Comparison of ENCODE assay signal across 22 cellular contexts in genomic region chr7:139192014-139192706, GRCh38. TPM values are rescaled to one million over a fixed set of nuclear protein-coding genes. Genes with fewer than 3 reads are reported as not detected.
DNase-seq lines count a peak whose midpoint lies in the region; ATAC-seq, FAIRE-seq and TF ChIP-seq lines count a peak whose summit lies in the region.
"Had no signal": no experiment of that assay in that cellular context is flagged by ENCODE, and none has a peak within 500 bp of the region (broad histone marks: within the 10 kb centered on the region; RNA-seq: fewer than 3 reads in every experiment).

No MANE protein-coding gene starts in this region.

- H3K27me3 ChIP-seq in H1 (replicated peaks in 1 of 4; ENCODE audit: control insufficient read depth in 3 of 4, extremely low read depth in 1 of 4, insufficient read depth in 3 of 4, low read length in 3 of 4) (no peaks in the 10 kb centered on the region), left lung (no peaks in the 10 kb centered on the region), right cardiac atrium (ENCODE audit: control insufficient read depth, insufficient read depth) (no peaks in the 10 kb centered on the region)
- H3K27me3 ChIP-seq: BLaER1, MG63 had no signal

- no peak overlapping the region for H2BK12ac ChIP-seq in H1 (ENCODE audit: low read depth, low read length)

- no peak overlapping the region for H3K56ac ChIP-seq in H1 (replicated peaks; ENCODE audit: insufficient read length, low read depth, low read length)

- no peaks in the 10 kb centered on the region for H3K23me2 ChIP-seq in H1 (ENCODE audit: low read depth, low read length)

- no peak overlapping the region for H3K14ac ChIP-seq in H1 (ENCODE audit: insufficient read length)

- TF ChIP-seq CTCF in H1 (IDR thresholded peaks at IDR 0.05; ENCODE audit: control extremely low read depth in 1 of 3, insufficient read depth in 1 of 3, low read depth in 1 of 3, low read length in 3 of 3) (no peak), left lung (IDR thresholded peaks at IDR 0.05) (no peak)

- no peak overlapping the region for H3K4me3 ChIP-seq in H1 (ENCODE audit: extremely low read depth in 1 of 4, insufficient read depth in 2 of 4, low read depth in 3 of 4, low read length in 4 of 4)
- no peak overlapping the region for H3K4me3 ChIP-seq in left lung
- H3K4me3 ChIP-seq in right cardiac atrium (ENCODE audit: low read length): no peak overlapping the region
- H3K4me3 ChIP-seq: A549, BLaER1, MG63 had no signal

- TF ChIP-seq RAD21 in H1 (IDR thresholded peaks at IDR 0.05 in 1 of 2, conservative IDR thresholded peaks at IDR 0.05 in 1 of 2; ENCODE audit: low read depth in 2 of 2, low read length in 2 of 2): no peak

- 74% methylated on average over 3 of the region's 3 CpGs; no CpG with 5 or more reads in 1 of the 2 experiments for WGBS in H1 (ENCODE audit: extremely low coverage in 1 of 2, insufficient coverage in 1 of 2, insufficient read length in 1 of 2, insufficient replicate concordance in 2 of 2, low coverage in 1 of 2, low lambda C conversion rate in 2 of 2, missing lambda C conversion rate in 1 of 2), 2 experiments
- 92% methylated on average over 3 of the region's 3 CpGs for WGBS in right cardiac atrium

- H4K91ac ChIP-seq in H1 (replicated peaks; ENCODE audit: insufficient read length, low read length): no peak overlapping the region

- no peak overlapping the region for H3K4me3 Mint-ChIP-seq in stimulated activated naive B cell treated with anti-CD40 and anti-IgM and Interleukin-4, amounts not matched to agents 10 μg/mL and 1 μg/mL and 100 μg/mL, for 72 hours
- H3K4me3 Mint-ChIP-seq: CD4-positive, alpha-beta memory T cell had no signal

- H2BK20ac ChIP-seq in H1 (ENCODE audit: low read length): no peak overlapping the region

- no peak overlapping the region for H3K4ac ChIP-seq in H1 (replicated peaks; ENCODE audit: insufficient read length, low read depth, low read length)

- DNase-seq in EL (peak; percentile 1), OCI-M1 (lab: John Stamatoyannopoulos, UW) (peak; percentile 4), H1 (ENCODE audit: low read depth in 1 of 2, low spot score in 2 of 2) (no peak), left lung (no peak), right cardiac atrium (no peak)
- no peak for DNase-seq in activated CD4-positive, alpha-beta T cell treated with anti-CD3 and anti-CD28 coated beads for 1 hour
- no peak for DNase-seq in stimulated activated naive B cell treated with anti-CD40 and anti-IgM and Interleukin-4, amounts not matched to agents 10 μg/mL and 1 μg/mL and 100 μg/mL, for 72 hours
- DNase-seq: CD4-positive, alpha-beta memory T cell; GOT3; MG63; NCI-H1092; NCI-H1436 treated with DMSO at 0.1 percent for 48 hours; NCI-H2029; NCI-H748 treated with DMSO at 0.1 percent for 48 hours; NK-92 treated with Interleukin-12 subunit alpha and Interleukin-12 subunit beta, amount 100 ng/mL, for 24 hours; SHP77 treated with DMSO at 0.1 percent for 48 hours; SK-N-SH had no signal

- H3K4me1 ChIP-seq in H1 (replicated peaks in 1 of 4; ENCODE audit: control insufficient read depth in 3 of 4, insufficient read depth in 4 of 4, low read length in 3 of 4): no peaks in the 10 kb centered on the region
- H3K4me1 ChIP-seq in left lung: no peaks in the 10 kb centered on the region
- H3K4me1 ChIP-seq in right cardiac atrium (ENCODE audit: control insufficient read depth, insufficient read depth, low read length): no peaks in the 10 kb centered on the region
- H3K4me1 ChIP-seq: A549, BLaER1 had no signal

- no peak overlapping the region for H2AFZ ChIP-seq in H1 (ENCODE audit: low read length)

- H3K9me3 Mint-ChIP-seq in stimulated activated naive B cell treated with anti-CD40 and anti-IgM and Interleukin-4, amounts not matched to agents 10 μg/mL and 1 μg/mL and 100 μg/mL, for 72 hours: peaks cover 0 to 3% of the 10 kb centered on the region in 2 donors

- no peaks in the 10 kb centered on the region for H3K27me3 Mint-ChIP-seq in stimulated activated naive B cell treated with anti-CD40 and anti-IgM and Interleukin-4, amounts not matched to agents 10 μg/mL and 1 μg/mL and 100 μg/mL, for 72 hours
- H3K27me3 Mint-ChIP-seq: CD4-positive, alpha-beta memory T cell had no signal

- H3K79me2 ChIP-seq in H1 (ENCODE audit: control insufficient read depth in 1 of 2, insufficient read depth in 2 of 2, low read length in 2 of 2): no peaks in the 10 kb centered on the region

- H2BK120ac ChIP-seq in H1 (replicated peaks; ENCODE audit: low read depth, low read length): no peak overlapping the region

- H3K4me1 Mint-ChIP-seq in stimulated activated naive B cell treated with anti-CD40 and anti-IgM and Interleukin-4, amounts not matched to agents 10 μg/mL and 1 μg/mL and 100 μg/mL, for 72 hours: no peaks in the 10 kb centered on the region
- H3K4me1 Mint-ChIP-seq: CD4-positive, alpha-beta memory T cell had no signal

- H2BK15ac ChIP-seq in H1 (ENCODE audit: low read length): no peak overlapping the region

- no peak overlapping the region for H4K8ac ChIP-seq in H1 (ENCODE audit: extremely low read depth, insufficient read depth, low read length)

- H4K5ac ChIP-seq in H1 (ENCODE audit: insufficient read length, low read depth, low read length): peak overlapping the region; percentile 33

- H3K4me2 ChIP-seq in H1 (ENCODE audit: insufficient read depth in 1 of 2, low read depth in 2 of 2, low read length in 2 of 2): no peak overlapping the region
- H3K4me2 ChIP-seq: A549, BLaER1, SK-N-SH had no signal

- H3K9ac ChIP-seq in H1 (replicated peaks in 1 of 4; ENCODE audit: extremely low read depth in 1 of 4, low read depth in 3 of 4, low read length in 3 of 4): no peak overlapping the region
- H3K9ac ChIP-seq: BLaER1, SK-N-SH had no signal

- H3K27ac ChIP-seq in H1 (ENCODE audit: low read depth, low read length) (no peak overlapping the region), left lung (no peak overlapping the region), right cardiac atrium (ENCODE audit: low read length) (no peak overlapping the region)
- H3K27ac ChIP-seq: A549, BLaER1 had no signal

- no peaks in the 10 kb centered on the region for H3K36me3 ChIP-seq in H1 (ENCODE audit: control insufficient read depth in 2 of 4, insufficient read depth in 4 of 4, low read length in 3 of 4)
- no peaks in the 10 kb centered on the region for H3K36me3 ChIP-seq in left lung
- H3K36me3 ChIP-seq: MG63 had no signal

- no peak overlapping the region for H3K18ac ChIP-seq in H1 (ENCODE audit: extremely low read depth, low read length)

- H4K20me1 ChIP-seq in H1 (replicated peaks in 1 of 2; ENCODE audit: control insufficient read depth in 1 of 2, insufficient read depth in 2 of 2, low read length in 2 of 2): no peaks in the 10 kb centered on the region
- H4K20me1 ChIP-seq: BLaER1 had no signal

- H3K9me3 ChIP-seq in H1 (ENCODE audit: insufficient read depth in 2 of 2, low read depth in 1 of 2, low read length in 1 of 2): no peaks in the 10 kb centered on the region
- no peaks in the 10 kb centered on the region for H3K9me3 ChIP-seq in left lung
- H3K9me3 ChIP-seq in right cardiac atrium (ENCODE audit: control insufficient read depth, low read length): no peaks in the 10 kb centered on the region
- H3K9me3 ChIP-seq: A549, BLaER1, MG63, SK-N-SH had no signal

- peak; percentile 86 for ATAC-seq in left lung
- no peak for ATAC-seq in right cardiac atrium
- no peak for ATAC-seq in stimulated activated naive B cell treated with anti-CD40 and anti-IgM and Interleukin-4, amounts not matched to agents 10 μg/mL and 1 μg/mL and 100 μg/mL, for 72 hours (replicated peaks)
- no peak for ATAC-seq in HG03571 (IDR thresholded peaks at IDR 0.05; ENCODE audit: unreplicated experiment)
- ATAC-seq: A549 had no signal

- H3K36me3 Mint-ChIP-seq in stimulated activated naive B cell treated with anti-CD40 and anti-IgM and Interleukin-4, amounts not matched to agents 10 μg/mL and 1 μg/mL and 100 μg/mL, for 72 hours: peaks cover 2 to 10% of the 10 kb centered on the region in 2 donors

- intact Hi-C loops in left lung (cut with DNase I) (no loop called here), right cardiac atrium (cut with DNase I) (no loop called here)

- TF ChIP-seq POLR2A in H1 (IDR thresholded peaks at IDR 0.05; ENCODE audit: control extremely low read depth in 1 of 2, low read depth in 2 of 2, low read length in 2 of 2): no peak

- H3K23ac ChIP-seq in H1 (ENCODE audit: insufficient read length): no peak overlapping the region

- no peak overlapping the region for H3K27ac Mint-ChIP-seq in stimulated activated naive B cell treated with anti-CD40 and anti-IgM and Interleukin-4, amounts not matched to agents 10 μg/mL and 1 μg/mL and 100 μg/mL, for 72 hours
- H3K27ac Mint-ChIP-seq: CD4-positive, alpha-beta memory T cell had no signal

- CTCF ChIA-PET in H1 (lab: Charles Lee; ENCODE audit: partially characterized antibody): no interaction called here

- no peak overlapping the region for H2AK5ac ChIP-seq in H1 (ENCODE audit: low read depth, low read length)

- POLR2A ChIA-PET in H1 (lab: Charles Lee; ENCODE audit: partially characterized antibody): interaction anchor here (0.6 kb wide), 1 partner anchor 805 kb away, joined by 3 read pairs; no protein-coding TSS in a partner anchor

- TF ChIP-seq EP300 in H1 (IDR thresholded peaks at IDR 0.05; ENCODE audit: borderline replicate concordance in 1 of 2, low read depth in 2 of 2, low read length in 2 of 2): no peak

- H3K79me1 ChIP-seq in H1 (ENCODE audit: low read depth, low read length): no peaks in the 10 kb centered on the region

- FAIRE-seq in H1 (lab: Jason Lieb, UNC): no peak
- FAIRE-seq: A549, GM12891, GM18507 had no signal

- H2BK5ac ChIP-seq in H1 (ENCODE audit: low read depth, low read length): no peak overlapping the region

TF ChIP-seq in H1, 55 proteins besides CTCF, POLR2A, EP300 and RAD21:
- no peak for TF ChIP-seq FOSL1 (IDR thresholded peaks at IDR 0.05; ENCODE audit: insufficient read depth, low read depth, low read length)

RNA-seq across cellular contexts. Expression of gene UBN2, which starts 38.9 kb away (rescaled TPM):
- total RNA-seq in H1 (2021; fragmentation: NEBNext Ultra II Directional; extraction: Animal tissue kit (Norgen Biotek cat#: 25700)): 36.7 and 39.6 TPM in 2 replicates
- polyA plus RNA-seq in H1 (2011; rRNA removed) (2.6 and 4.1 TPM in 2 replicates), right cardiac atrium (3.1 TPM)
- polyA plus RNA-seq in H1 (2011; cell fraction: cytosol; rRNA removed): 4.3 TPM
- 4.4 TPM for polyA plus RNA-seq in H1 (2011; cell fraction: nucleus; rRNA removed)
- 3.3 to 7.7 TPM (median 4.6 TPM) in 4 replicates for polyA plus RNA-seq in H1 (2012, experiment 1 of 2)
- polyA plus RNA-seq in H1 (2012, experiment 2 of 2): 0.34 TPM
- polyA plus RNA-seq in H1 (2013, experiment 1 of 2): 10.8 TPM
- polyA plus RNA-seq in H1 (2013, experiment 2 of 2): 9.2 TPM
- polyA minus RNA-seq in H1 (2011; rRNA and poly(A)+ RNA removed): 21.8 and 24.8 TPM in 2 replicates
- polyA minus RNA-seq in H1 (2011; cell fraction: cytosol; rRNA and poly(A)+ RNA removed): 12.6 TPM
- 26.3 TPM for polyA minus RNA-seq in H1 (2011; cell fraction: nucleus; rRNA and poly(A)+ RNA removed)
- total RNA-seq in left lung (10 to 100 TPM; 16.9 to 19.1 TPM), right cardiac atrium (10 to 100 TPM; 14.1 to 20.2 (median 16.0) TPM)

Comparison
In these comparisons a context has a peak if more than half of its experiments do, and no peak if none do; other contexts are left out.
1. DNase-seq: peak in EL (single experiment) and OCI-M1 (single experiment); none in H1 (0 of 2), left lung (0 of 2), activated CD4-positive, alpha-beta T cell treated with anti-CD3 and anti-CD28 coated beads for 1 hour (single experiment), right cardiac atrium (0 of 3) and stimulated activated naive B cell treated with anti-CD40 and anti-IgM and Interleukin-4, amounts not matched to agents 10 μg/mL and 1 μg/mL and 100 μg/mL, for 72 hours (single experiment).